28 cellular contexts compared by ENCODE assay signal in genomic region chr11:110606415-110606814, GRCh38.
"Had no signal": no experiment of that assay in that cellular context is flagged by ENCODE, and none has a peak within 500 bp of the region (broad histone marks: within the 10 kb centered on the region; RNA-seq: fewer than 3 reads in every experiment).

No MANE protein-coding gene starts in this region.

- H3K9me3 Mint-ChIP-seq: activated naive CD4-positive, alpha-beta T cell treated with anti-CD3 and anti-CD28 coated beads, Interleukin-2, amount 50 U/mL, for 24 hours; central memory CD8-positive, alpha-beta T cell; T-helper 1 cell treated with Interleukin-12 subunit alpha and Interleukin-12 subunit beta and Interleukin-4 antibody, amounts not matched to agents 30 μg/mL and 1 μg/mL, for 36 hours had no signal

- H3K27me3 Mint-ChIP-seq: activated naive CD4-positive, alpha-beta T cell treated with anti-CD3 and anti-CD28 coated beads, Interleukin-2, amount 50 U/mL, for 24 hours had no signal

- ATAC-seq: activated CD8-positive, alpha-beta T cell treated with anti-CD3 and anti-CD28 coated beads, Interleukin-2, amount 10 ng/mL, durations not matched to agents 7 days and 5 days; body of pancreas; Panc1 had no signal

- H3K9me2 ChIP-seq: SK-N-SH had no signal

- H3K27ac ChIP-seq: ascending aorta, body of pancreas, SJCRH30 had no signal

- H3K27ac Mint-ChIP-seq: activated CD8-positive, alpha-beta T cell treated with anti-CD3 and anti-CD28 coated beads, Interleukin-2, amount 10 ng/mL, durations not matched to agents 7 days and 5 days; activated naive CD4-positive, alpha-beta T cell treated with anti-CD3 and anti-CD28 coated beads, Interleukin-2, amount 50 U/mL, for 24 hours; T-helper 1 cell treated with Interleukin-12 subunit alpha and Interleukin-12 subunit beta and Interleukin-4 antibody, amounts not matched to agents 30 μg/mL and 1 μg/mL, for 36 hours had no signal

- H3K9ac ChIP-seq: SK-N-SH had no signal

- H3K4me1 Mint-ChIP-seq: activated naive CD4-positive, alpha-beta T cell treated with anti-CD3 and anti-CD28 coated beads, Interleukin-2, amount 50 U/mL, for 24 hours; central memory CD8-positive, alpha-beta T cell had no signal

- FAIRE-seq: bronchial epithelial cell had no signal

- H3K36me3 Mint-ChIP-seq: activated naive CD4-positive, alpha-beta T cell treated with anti-CD3 and anti-CD28 coated beads, Interleukin-2, amount 50 U/mL, for 24 hours had no signal

- H3K4me3 Mint-ChIP-seq: activated CD8-positive, alpha-beta T cell treated with anti-CD3 and anti-CD28 coated beads, Interleukin-2, amount 10 ng/mL, durations not matched to agents 7 days and 5 days; activated naive CD4-positive, alpha-beta T cell treated with anti-CD3 and anti-CD28 coated beads, Interleukin-2, amount 50 U/mL, for 24 hours; central memory CD8-positive, alpha-beta T cell; T-helper 1 cell treated with Interleukin-12 subunit alpha and Interleukin-12 subunit beta and Interleukin-4 antibody, amounts not matched to agents 30 μg/mL and 1 μg/mL, for 36 hours had no signal

- DNase-seq: activated CD4-positive, alpha-beta T cell treated with anti-CD3 and anti-CD28 coated beads for 48 hours; activated CD4-positive, alpha-beta T cell treated with anti-CD3 and anti-CD28 coated beads, Interleukin-2, amount 50 U/mL, for 4 hours; activated CD4-positive, CD25-positive, alpha-beta regulatory T cell treated with anti-CD3 and anti-CD28 coated beads, Interleukin-2, amount 50 U/mL, for 72 hours; activated CD8-positive, alpha-beta memory T cell treated with anti-CD3 and anti-CD28 coated beads, Interleukin-2, amount 50 U/mL, for 48 hours; activated CD8-positive, alpha-beta T cell treated with anti-CD3 and anti-CD28 coated beads, Interleukin-2, amount 10 ng/mL, durations not matched to agents 7 days and 5 days; activated effector memory CD4-positive, alpha-beta T cell treated with Interleukin-2 at 50 U/mL for 16 hours; activated naive CD4-positive, alpha-beta T cell; activated T-cell treated with anti-CD3 and anti-CD28 coated beads, Interleukin-2, amount 50 U/mL, for 1 hour; body of pancreas; Kasumi-1; NCI-H1048; NCI-H146; NCI-H187 treated with DMSO at 0.1 percent for 48 hours; NCI-H2081 treated with DMSO at 0.1 percent for 48 hours; NCI-H446; NCI-H524; NK-92 treated with Interleukin-12 subunit alpha and Interleukin-12 subunit beta, amount 100 ng/mL, for 24 hours; OCI-M1; Right ventricle myocardium superior; RPMI8226; SJCRH30; SK-N-SH had no signal

- H3K4me3 ChIP-seq: ascending aorta, body of pancreas, SJCRH30 had no signal

- H3K9me3 ChIP-seq: ascending aorta, body of pancreas, SJCRH30, SK-N-SH had no signal

- H3K4me1 ChIP-seq: ascending aorta, body of pancreas, SJCRH30 had no signal

- H3K4me2 ChIP-seq: SK-N-SH had no signal

- H3K36me3 ChIP-seq: ascending aorta, SJCRH30 had no signal

- H3K27me3 ChIP-seq: ascending aorta, body of pancreas, SJCRH30 had no signal
